ENCODE assay signal across 1 cellular context in the genomic region with DNA sequence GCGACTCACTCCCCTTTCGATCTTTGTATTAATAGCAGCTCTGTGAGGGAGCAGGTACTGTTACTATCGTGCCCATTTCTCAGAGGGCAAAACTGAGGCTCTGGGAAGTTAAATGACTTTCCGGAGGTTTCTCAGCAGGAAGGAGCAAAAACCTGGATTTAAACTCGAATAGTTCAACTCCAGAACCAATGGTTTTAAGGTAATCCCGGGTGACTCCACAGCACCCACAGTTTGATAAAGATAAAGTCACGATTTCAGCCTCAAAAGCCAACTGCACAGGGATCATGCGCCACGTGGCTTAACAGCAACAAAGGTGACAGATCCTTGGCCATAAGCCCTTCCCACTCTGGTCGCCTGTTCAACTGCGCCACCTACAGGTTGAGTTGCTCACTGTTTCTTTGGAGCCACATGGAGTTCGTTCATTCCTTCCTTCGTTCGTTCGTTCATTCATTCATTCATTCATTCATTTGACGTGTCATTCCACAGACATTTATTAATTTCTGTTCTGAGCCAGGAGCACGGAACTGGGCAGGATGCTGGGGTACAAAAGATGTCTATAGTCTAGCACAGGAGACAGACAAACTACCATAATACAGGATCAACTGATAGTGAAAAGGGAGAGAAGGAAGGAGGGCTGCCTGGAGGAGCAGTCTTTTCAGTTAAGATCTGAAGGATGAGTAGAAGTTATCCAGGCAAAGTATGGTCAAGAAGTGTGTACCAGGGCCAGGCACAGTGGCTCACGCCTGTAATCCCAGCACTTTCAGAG.
A peak's percentile ranks its signal among the peaks of the same experiment; 100 is the strongest.
TF ChIP-seq lines count a peak whose summit lies in the region.

No MANE protein-coding gene starts in this region.

TF ChIP-seq in HepG2, 621 proteins besides CTCF, POLR2A, EP300 and RAD21 (continued from another document and continues in another):
- TF ChIP-seq, protein P1, sequence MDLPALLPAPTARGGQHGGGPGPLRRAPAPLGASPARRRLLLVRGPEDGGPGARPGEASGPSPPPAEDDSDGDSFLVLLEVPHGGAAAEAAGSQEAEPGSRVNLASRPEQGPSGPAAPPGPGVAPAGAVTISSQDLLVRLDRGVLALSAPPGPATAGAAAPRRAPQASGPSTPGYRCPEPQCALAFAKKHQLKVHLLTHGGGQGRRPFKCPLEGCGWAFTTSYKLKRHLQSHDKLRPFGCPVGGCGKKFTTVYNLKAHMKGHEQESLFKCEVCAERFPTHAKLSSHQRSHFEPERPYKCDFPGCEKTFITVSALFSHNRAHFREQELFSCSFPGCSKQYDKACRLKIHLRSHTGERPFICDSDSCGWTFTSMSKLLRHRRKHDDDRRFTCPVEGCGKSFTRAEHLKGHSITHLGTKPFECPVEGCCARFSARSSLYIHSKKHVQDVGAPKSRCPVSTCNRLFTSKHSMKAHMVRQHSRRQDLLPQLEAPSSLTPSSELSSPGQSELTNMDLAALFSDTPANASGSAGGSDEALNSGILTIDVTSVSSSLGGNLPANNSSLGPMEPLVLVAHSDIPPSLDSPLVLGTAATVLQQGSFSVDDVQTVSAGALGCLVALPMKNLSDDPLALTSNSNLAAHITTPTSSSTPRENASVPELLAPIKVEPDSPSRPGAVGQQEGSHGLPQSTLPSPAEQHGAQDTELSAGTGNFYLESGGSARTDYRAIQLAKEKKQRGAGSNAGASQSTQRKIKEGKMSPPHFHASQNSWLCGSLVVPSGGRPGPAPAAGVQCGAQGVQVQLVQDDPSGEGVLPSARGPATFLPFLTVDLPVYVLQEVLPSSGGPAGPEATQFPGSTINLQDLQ (CRISPR knock-in tag; IDR thresholded peaks at IDR 0.05), result no peak
- TF ChIP-seq RXRB (CRISPR knock-in tag; IDR thresholded peaks at IDR 0.05; ENCODE audit: borderline replicate concordance) (peak; percentile 58; the same call in 1 of the 2 replicates), KDM5B (CRISPR knock-in tag; IDR thresholded peaks at IDR 0.05; ENCODE audit: borderline replicate concordance) (0 out of 2 replicates have a peak, but pooled peaks have one; percentile 6), RBFOX2 (IDR thresholded peaks at IDR 0.05; ENCODE audit: low read depth, low read length) (no peak), ZNF773 (CRISPR knock-in tag; IDR thresholded peaks at IDR 0.05; ENCODE audit: borderline replicate concordance) (no peak; the same call in 1 of the 2 replicates), EZH2 (conservative IDR thresholded peaks at IDR 0.05; ENCODE audit: low read depth, low read length) (no peak; the same call in 1 of the 2 replicates), TBX3 (IDR thresholded peaks at IDR 0.05; ENCODE audit: borderline replicate concordance) (no peak), YEATS4 (CRISPR knock-in tag; IDR thresholded peaks at IDR 0.05; ENCODE audit: borderline replicate concordance) (peak; percentile 45; the same call in 1 of the 2 replicates), IKZF4 (CRISPR knock-in tag; IDR thresholded peaks at IDR 0.05; ENCODE audit: borderline replicate concordance, low read depth, not compliant biosample characterization) (no peak), NFKBIZ (CRISPR knock-in tag; IDR thresholded peaks at IDR 0.05) (no peak), ZNF772 (CRISPR knock-in tag; IDR thresholded peaks at IDR 0.05) (no peak), FOSL2 (CRISPR knock-in tag; IDR thresholded peaks at IDR 0.05) (0 out of 2 replicates have a peak, but pooled peaks have one; percentile 19), SMC3 (IDR thresholded peaks at IDR 0.05; ENCODE audit: low read length) (peak; percentile 74; the same call in 1 of the 2 replicates), ZNF546 (CRISPR knock-in tag; conservative IDR thresholded peaks at IDR 0.05) (no peak), RFX5 (IDR thresholded peaks at IDR 0.05; ENCODE audit: low read depth, low read length) (no peak), ZNF605 (CRISPR knock-in tag; IDR thresholded peaks at IDR 0.05) (no peak), ESRRA (CRISPR knock-in tag; IDR thresholded peaks at IDR 0.05; ENCODE audit: low read depth) (no peak), REPIN1 (CRISPR knock-in tag; IDR thresholded peaks at IDR 0.05; ENCODE audit: borderline replicate concordance, low read depth) (peak; percentile 74; the same call in 1 of the 2 replicates), NFE2L1 (CRISPR knock-in tag; IDR thresholded peaks at IDR 0.05; ENCODE audit: borderline replicate concordance) (no peak), TBP (CRISPR knock-in tag; IDR thresholded peaks at IDR 0.05) (no peak), MIER3 (CRISPR knock-in tag; IDR thresholded peaks at IDR 0.05; ENCODE audit: borderline replicate concordance) (no peak), ZSCAN21 (CRISPR knock-in tag; IDR thresholded peaks at IDR 0.05; ENCODE audit: borderline replicate concordance) (peak; percentile 86), ZSCAN12 (CRISPR knock-in tag; IDR thresholded peaks at IDR 0.05) (no peak), KDM2A (CRISPR knock-in tag; IDR thresholded peaks at IDR 0.05; ENCODE audit: borderline replicate concordance, low read depth) (peak; percentile 58; the same call in 1 of the 2 replicates), ZNF652 (CRISPR knock-in tag; IDR thresholded peaks at IDR 0.05; ENCODE audit: borderline replicate concordance, low read depth) (no peak), KAT7 (CRISPR knock-in tag; IDR thresholded peaks at IDR 0.05; ENCODE audit: borderline replicate concordance) (no peak), TOPORS (CRISPR knock-in tag; IDR thresholded peaks at IDR 0.05) (no peak), SETDB1 (CRISPR knock-in tag; IDR thresholded peaks at IDR 0.05; ENCODE audit: borderline replicate concordance) (0 out of 2 replicates have a peak, but pooled peaks have one; percentile 50), NCOR1 (IDR thresholded peaks at IDR 0.05; ENCODE audit: borderline replicate concordance, low read length) (no peak), NKX3-1 (CRISPR knock-in tag; IDR thresholded peaks at IDR 0.05) (no peak; the same call in 1 of the 2 replicates)
- TF ChIP-seq, protein P2, sequence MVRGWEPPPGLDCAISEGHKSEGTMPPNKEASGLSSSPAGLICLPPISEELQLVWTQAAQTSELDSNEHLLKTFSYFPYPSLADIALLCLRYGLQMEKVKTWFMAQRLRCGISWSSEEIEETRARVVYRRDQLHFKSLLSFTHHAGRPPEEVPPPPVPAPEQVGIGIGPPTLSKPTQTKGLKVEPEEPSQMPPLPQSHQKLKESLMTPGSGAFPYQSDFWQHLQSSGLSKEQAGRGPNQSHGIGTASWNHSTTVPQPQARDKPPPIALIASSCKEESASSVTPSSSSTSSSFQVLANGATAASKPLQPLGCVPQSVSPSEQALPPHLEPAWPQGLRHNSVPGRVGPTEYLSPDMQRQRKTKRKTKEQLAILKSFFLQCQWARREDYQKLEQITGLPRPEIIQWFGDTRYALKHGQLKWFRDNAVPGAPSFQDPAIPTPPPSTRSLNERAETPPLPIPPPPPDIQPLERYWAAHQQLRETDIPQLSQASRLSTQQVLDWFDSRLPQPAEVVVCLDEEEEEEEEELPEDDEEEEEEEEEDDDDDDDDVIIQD (CRISPR knock-in tag; IDR thresholded peaks at IDR 0.05; ENCODE audit: low read depth), result 0 out of 2 replicates have a peak, but pooled peaks have one; percentile 33
- TF ChIP-seq, protein P3, sequence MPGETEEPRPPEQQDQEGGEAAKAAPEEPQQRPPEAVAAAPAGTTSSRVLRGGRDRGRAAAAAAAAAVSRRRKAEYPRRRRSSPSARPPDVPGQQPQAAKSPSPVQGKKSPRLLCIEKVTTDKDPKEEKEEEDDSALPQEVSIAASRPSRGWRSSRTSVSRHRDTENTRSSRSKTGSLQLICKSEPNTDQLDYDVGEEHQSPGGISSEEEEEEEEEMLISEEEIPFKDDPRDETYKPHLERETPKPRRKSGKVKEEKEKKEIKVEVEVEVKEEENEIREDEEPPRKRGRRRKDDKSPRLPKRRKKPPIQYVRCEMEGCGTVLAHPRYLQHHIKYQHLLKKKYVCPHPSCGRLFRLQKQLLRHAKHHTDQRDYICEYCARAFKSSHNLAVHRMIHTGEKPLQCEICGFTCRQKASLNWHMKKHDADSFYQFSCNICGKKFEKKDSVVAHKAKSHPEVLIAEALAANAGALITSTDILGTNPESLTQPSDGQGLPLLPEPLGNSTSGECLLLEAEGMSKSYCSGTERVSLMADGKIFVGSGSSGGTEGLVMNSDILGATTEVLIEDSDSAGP (CRISPR knock-in tag; IDR thresholded peaks at IDR 0.05; ENCODE audit: borderline replicate concordance), result peak; percentile 33; the same call in 1 of the 2 replicates
- TF ChIP-seq, protein P4, sequence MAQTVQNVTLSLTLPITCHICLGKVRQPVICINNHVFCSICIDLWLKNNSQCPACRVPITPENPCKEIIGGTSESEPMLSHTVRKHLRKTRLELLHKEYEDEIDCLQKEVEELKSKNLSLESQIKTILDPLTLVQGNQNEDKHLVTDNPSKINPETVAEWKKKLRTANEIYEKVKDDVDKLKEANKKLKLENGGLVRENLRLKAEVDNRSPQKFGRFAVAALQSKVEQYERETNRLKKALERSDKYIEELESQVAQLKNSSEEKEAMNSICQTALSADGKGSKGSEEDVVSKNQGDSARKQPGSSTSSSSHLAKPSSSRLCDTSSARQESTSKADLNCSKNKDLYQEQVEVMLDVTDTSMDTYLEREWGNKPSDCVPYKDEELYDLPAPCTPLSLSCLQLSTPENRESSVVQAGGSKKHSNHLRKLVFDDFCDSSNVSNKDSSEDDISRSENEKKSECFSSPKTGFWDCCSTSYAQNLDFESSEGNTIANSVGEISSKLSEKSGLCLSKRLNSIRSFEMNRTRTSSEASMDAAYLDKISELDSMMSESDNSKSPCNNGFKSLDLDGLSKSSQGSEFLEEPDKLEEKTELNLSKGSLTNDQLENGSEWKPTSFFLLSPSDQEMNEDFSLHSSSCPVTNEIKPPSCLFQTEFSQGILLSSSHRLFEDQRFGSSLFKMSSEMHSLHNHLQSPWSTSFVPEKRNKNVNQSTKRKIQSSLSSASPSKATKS (CRISPR knock-in tag; IDR thresholded peaks at IDR 0.05), result no peak
- TF ChIP-seq, protein P5, sequence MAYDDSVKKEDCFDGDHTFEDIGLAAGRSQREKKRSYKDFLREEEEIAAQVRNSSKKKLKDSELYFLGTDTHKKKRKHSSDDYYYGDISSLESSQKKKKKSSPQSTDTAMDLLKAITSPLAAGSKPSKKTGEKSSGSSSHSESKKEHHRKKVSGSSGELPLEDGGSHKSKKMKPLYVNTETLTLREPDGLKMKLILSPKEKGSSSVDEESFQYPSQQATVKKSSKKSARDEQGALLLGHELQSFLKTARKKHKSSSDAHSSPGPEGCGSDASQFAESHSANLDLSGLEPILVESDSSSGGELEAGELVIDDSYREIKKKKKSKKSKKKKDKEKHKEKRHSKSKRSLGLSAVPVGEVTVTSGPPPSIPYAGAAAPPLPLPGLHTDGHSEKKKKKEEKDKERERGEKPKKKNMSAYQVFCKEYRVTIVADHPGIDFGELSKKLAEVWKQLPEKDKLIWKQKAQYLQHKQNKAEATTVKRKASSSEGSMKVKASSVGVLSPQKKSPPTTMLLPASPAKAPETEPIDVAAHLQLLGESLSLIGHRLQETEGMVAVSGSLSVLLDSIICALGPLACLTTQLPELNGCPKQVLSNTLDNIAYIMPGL (CRISPR knock-in tag; IDR thresholded peaks at IDR 0.05; ENCODE audit: borderline replicate concordance in 1 of 2, low read depth in 1 of 2), result peak; percentile 46 to 62; a peak in 2 of 4 replicates
- TF ChIP-seq, protein P6, sequence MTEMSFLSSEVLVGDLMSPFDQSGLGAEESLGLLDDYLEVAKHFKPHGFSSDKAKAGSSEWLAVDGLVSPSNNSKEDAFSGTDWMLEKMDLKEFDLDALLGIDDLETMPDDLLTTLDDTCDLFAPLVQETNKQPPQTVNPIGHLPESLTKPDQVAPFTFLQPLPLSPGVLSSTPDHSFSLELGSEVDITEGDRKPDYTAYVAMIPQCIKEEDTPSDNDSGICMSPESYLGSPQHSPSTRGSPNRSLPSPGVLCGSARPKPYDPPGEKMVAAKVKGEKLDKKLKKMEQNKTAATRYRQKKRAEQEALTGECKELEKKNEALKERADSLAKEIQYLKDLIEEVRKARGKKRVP (CRISPR knock-in tag; IDR thresholded peaks at IDR 0.05), result no peak
- TF ChIP-seq, protein P7, sequence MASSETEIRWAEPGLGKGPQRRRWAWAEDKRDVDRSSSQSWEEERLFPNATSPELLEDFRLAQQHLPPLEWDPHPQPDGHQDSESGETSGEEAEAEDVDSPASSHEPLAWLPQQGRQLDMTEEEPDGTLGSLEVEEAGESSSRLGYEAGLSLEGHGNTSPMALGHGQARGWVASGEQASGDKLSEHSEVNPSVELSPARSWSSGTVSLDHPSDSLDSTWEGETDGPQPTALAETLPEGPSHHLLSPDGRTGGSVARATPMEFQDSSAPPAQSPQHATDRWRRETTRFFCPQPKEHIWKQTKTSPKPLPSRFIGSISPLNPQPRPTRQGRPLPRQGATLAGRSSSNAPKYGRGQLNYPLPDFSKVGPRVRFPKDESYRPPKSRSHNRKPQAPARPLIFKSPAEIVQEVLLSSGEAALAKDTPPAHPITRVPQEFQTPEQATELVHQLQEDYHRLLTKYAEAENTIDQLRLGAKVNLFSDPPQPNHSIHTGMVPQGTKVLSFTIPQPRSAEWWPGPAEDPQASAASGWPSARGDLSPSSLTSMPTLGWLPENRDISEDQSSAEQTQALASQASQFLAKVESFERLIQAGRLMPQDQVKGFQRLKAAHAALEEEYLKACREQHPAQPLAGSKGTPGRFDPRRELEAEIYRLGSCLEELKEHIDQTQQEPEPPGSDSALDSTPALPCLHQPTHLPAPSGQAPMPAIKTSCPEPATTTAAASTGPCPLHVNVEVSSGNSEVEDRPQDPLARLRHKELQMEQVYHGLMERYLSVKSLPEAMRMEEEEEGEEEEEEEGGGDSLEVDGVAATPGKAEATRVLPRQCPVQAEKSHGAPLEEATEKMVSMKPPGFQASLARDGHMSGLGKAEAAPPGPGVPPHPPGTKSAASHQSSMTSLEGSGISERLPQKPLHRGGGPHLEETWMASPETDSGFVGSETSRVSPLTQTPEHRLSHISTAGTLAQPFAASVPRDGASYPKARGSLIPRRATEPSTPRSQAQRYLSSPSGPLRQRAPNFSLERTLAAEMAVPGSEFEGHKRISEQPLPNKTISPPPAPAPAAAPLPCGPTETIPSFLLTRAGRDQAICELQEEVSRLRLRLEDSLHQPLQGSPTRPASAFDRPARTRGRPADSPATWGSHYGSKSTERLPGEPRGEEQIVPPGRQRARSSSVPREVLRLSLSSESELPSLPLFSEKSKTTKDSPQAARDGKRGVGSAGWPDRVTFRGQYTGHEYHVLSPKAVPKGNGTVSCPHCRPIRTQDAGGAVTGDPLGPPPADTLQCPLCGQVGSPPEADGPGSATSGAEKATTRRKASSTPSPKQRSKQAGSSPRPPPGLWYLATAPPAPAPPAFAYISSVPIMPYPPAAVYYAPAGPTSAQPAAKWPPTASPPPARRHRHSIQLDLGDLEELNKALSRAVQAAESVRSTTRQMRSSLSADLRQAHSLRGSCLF (CRISPR knock-in tag; IDR thresholded peaks at IDR 0.05; ENCODE audit: borderline replicate concordance), result no peak
- TF ChIP-seq, protein P8, sequence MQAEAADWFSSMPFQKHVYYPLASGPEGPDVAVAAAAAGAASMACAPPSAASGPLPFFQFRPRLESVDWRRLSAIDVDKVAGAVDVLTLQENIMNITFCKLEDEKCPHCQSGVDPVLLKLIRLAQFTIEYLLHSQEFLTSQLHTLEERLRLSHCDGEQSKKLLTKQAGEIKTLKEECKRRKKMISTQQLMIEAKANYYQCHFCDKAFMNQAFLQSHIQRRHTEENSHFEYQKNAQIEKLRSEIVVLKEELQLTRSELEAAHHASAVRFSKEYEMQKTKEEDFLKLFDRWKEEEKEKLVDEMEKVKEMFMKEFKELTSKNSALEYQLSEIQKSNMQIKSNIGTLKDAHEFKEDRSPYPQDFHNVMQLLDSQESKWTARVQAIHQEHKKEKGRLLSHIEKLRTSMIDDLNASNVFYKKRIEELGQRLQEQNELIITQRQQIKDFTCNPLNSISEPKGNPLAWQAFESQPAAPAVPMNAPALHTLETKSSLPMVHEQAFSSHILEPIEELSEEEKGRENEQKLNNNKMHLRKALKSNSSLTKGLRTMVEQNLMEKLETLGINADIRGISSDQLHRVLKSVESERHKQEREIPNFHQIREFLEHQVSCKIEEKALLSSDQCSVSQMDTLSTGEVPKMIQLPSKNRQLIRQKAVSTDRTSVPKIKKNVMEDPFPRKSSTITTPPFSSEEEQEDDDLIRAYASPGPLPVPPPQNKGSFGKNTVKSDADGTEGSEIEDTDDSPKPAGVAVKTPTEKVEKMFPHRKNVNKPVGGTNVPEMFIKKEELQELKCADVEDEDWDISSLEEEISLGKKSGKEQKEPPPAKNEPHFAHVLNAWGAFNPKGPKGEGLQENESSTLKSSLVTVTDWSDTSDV (CRISPR knock-in tag; IDR thresholded peaks at IDR 0.05), result no peak
